8 cellular contexts compared by ENCODE assay signal in genomic region chrX:63275127-63275526, GRCh38.
DNase-seq lines count a peak whose midpoint lies in the region; ATAC-seq and TF ChIP-seq lines count a peak whose summit lies in the region.
"Had no signal": no experiment of that assay in that cellular context is flagged by ENCODE, and none has a peak within 500 bp of the region (broad histone marks: within the 10 kb centered on the region; RNA-seq: fewer than 3 reads in every experiment).

No MANE protein-coding gene starts in this region.

- no peaks in the 10 kb centered on the region for H3K9me3 ChIP-seq in lower lobe of right lung
- H3K9me3 ChIP-seq: neutrophil had no signal

- no peaks in the 10 kb centered on the region for H3K9me3 Mint-ChIP-seq in activated naive CD8-positive, alpha-beta T cell treated with anti-CD3 and anti-CD28 coated beads for 36 hours

- H3K27me3 Mint-ChIP-seq in activated naive CD8-positive, alpha-beta T cell treated with anti-CD3 and anti-CD28 coated beads for 36 hours: no peaks in the 10 kb centered on the region

- no peaks in the 10 kb centered on the region for H3K36me3 Mint-ChIP-seq in activated naive CD8-positive, alpha-beta T cell treated with anti-CD3 and anti-CD28 coated beads for 36 hours

- no peak overlapping the region for H3K4me3 Mint-ChIP-seq in activated naive CD8-positive, alpha-beta T cell treated with anti-CD3 and anti-CD28 coated beads for 36 hours

- no peak overlapping the region for H3K27ac Mint-ChIP-seq in activated naive CD8-positive, alpha-beta T cell treated with anti-CD3 and anti-CD28 coated beads for 36 hours

- TF ChIP-seq CTCF in GM12875 (IDR thresholded peaks at IDR 0.05; ENCODE audit: borderline replicate concordance, insufficient read depth, low read depth, low read length) (peak; percentile 79), lower lobe of right lung (IDR thresholded peaks at IDR 0.05) (peak; percentile 68)

- H3K36me3 ChIP-seq in lower lobe of right lung: no peaks in the 10 kb centered on the region
- H3K36me3 ChIP-seq: neutrophil had no signal

- H3K4me3 ChIP-seq in GM12875 (ENCODE audit: low read depth, low read length): no peak overlapping the region
- no peak overlapping the region for H3K4me3 ChIP-seq in lower lobe of right lung

- H3K4me1 ChIP-seq in lower lobe of right lung: no peaks in the 10 kb centered on the region

- intact Hi-C loops in lower lobe of right lung (cut with DNase I): no loop called here

- H3K4me1 Mint-ChIP-seq in activated naive CD8-positive, alpha-beta T cell treated with anti-CD3 and anti-CD28 coated beads for 36 hours: no peaks in the 10 kb centered on the region

- peak; percentile 83 for ATAC-seq in HG03159 (IDR thresholded peaks at IDR 0.05; ENCODE audit: unreplicated experiment)
- ATAC-seq in lower lobe of right lung: peak; percentile 45 to 63
- no peak for ATAC-seq in HG03039 (IDR thresholded peaks at IDR 0.05; ENCODE audit: unreplicated experiment)

- no peaks in the 10 kb centered on the region for H3K27me3 ChIP-seq in lower lobe of right lung (ENCODE audit: low read depth)
- H3K27me3 ChIP-seq: neutrophil had no signal

- no peak overlapping the region for H3K27ac ChIP-seq in lower lobe of right lung
- H3K27ac ChIP-seq: neutrophil had no signal

- DNase-seq in activated naive CD8-positive, alpha-beta T cell treated with anti-CD3 and anti-CD28 coated beads for 36 hours: peak; percentile 1
- DNase-seq in lower lobe of right lung (no peak), NK-92 (lab: John Stamatoyannopoulos, UW; ENCODE audit: unreplicated experiment) (no peak), ecto neural progenitor cell (ENCODE audit: low spot score) (no peak)
